ENCODE assay signal across 8 cellular contexts in genomic region chr9:93132287-93132927, GRCh38. TPM values are rescaled to one million over a fixed set of nuclear protein-coding genes. Genes with fewer than 3 reads are reported as not detected.
DNase-seq lines count a peak whose midpoint lies in the region; ATAC-seq and TF ChIP-seq lines count a peak whose summit lies in the region.

No MANE protein-coding gene starts in this region.

- H3K27me3 ChIP-seq in ACC112 (ENCODE audit: insufficient read depth, low read length) (no peaks in the 10 kb centered on the region), HUES64 (ENCODE audit: insufficient read depth, low read length) (peaks cover 12% of the 10 kb centered on the region), brain microvascular endothelial cell (replicated peaks) (no peaks in the 10 kb centered on the region), stomach smooth muscle (ENCODE audit: control insufficient read depth in 1 of 2, insufficient read depth in 2 of 2, low read length in 2 of 2) (no peaks in the 10 kb centered on the region)

- WGBS in HUES64 = 56% methylated on average over 12 of the region's 12 CpGs

- no peak overlapping the region for H2AFZ ChIP-seq in ACC112 (ENCODE audit: low read length, unreplicated experiment)

- H3K36me3 ChIP-seq in ACC112 (ENCODE audit: insufficient read depth, low read length) (no peaks in the 10 kb centered on the region), HUES64 (ENCODE audit: insufficient read depth, low read length) (no peaks in the 10 kb centered on the region), brain microvascular endothelial cell (replicated peaks) (no peaks in the 10 kb centered on the region), stomach smooth muscle (ENCODE audit: control insufficient read depth in 2 of 2, insufficient read depth in 2 of 2, low read length in 2 of 2) (peaks cover 0 to 4% of the 10 kb centered on the region in 2 donors)

- peak overlapping the region; percentile 87 for H3K27ac ChIP-seq in ACC112 (ENCODE audit: low read depth, low read length)
- H3K27ac ChIP-seq in HUES64 (ENCODE audit: low read depth, low read length) = no peak overlapping the region
- H3K27ac ChIP-seq in brain microvascular endothelial cell = no peak overlapping the region
- peak overlapping the region; percentile 98 for H3K27ac ChIP-seq in stomach smooth muscle (ENCODE audit: low read length)

- in situ Hi-C loops in brain microvascular endothelial cell (cut with HindIII; ENCODE audit: low pct_ligation_motif_present, low sequenced_read_pairs) = no loop called here

- ATAC-seq in left colon (peak; percentile 24), HG02973 (IDR thresholded peaks at IDR 0.05; ENCODE audit: unreplicated experiment) (no peak)

- H3K4me3 ChIP-seq in ACC112 (ENCODE audit: low read depth, low read length) (peak overlapping the region; percentile 98), HUES64 (ENCODE audit: low read length) (peak overlapping the region; percentile 85), brain microvascular endothelial cell (ENCODE audit: low read depth, low read length) (peak overlapping the region; percentile 73), stomach smooth muscle (ENCODE audit: low read length in 2 of 2) (peak overlapping the region; percentile 57 to 86)

- H3K9ac ChIP-seq in HUES64 (ENCODE audit: low read depth, low read length) (no peak overlapping the region), stomach smooth muscle (ENCODE audit: low read length in 2 of 2) (peak overlapping the region; percentile 78 to 91)

- H3K4me1 ChIP-seq in ACC112 (ENCODE audit: control insufficient read depth, insufficient read depth, low read length, unreplicated experiment) = peaks cover 29% of the 10 kb centered on the region
- H3K4me1 ChIP-seq in HUES64 (ENCODE audit: insufficient read depth, low read length) = peaks cover 8% of the 10 kb centered on the region; the same call in 1 of the 2 replicates
- H3K4me1 ChIP-seq in stomach smooth muscle (ENCODE audit: control insufficient read depth, insufficient read depth, low read length) = peaks cover 78% of the 10 kb centered on the region

- H3K9me3 ChIP-seq in HUES64 (ENCODE audit: insufficient read depth, low read depth, low read length) (no peaks in the 10 kb centered on the region), stomach smooth muscle (ENCODE audit: control insufficient read depth in 2 of 2, low read length in 2 of 2) (no peaks in the 10 kb centered on the region)

- peaks cover 10% of the 10 kb centered on the region for H3K79me2 ChIP-seq in ACC112 (ENCODE audit: control insufficient read depth, insufficient read depth, low read length, unreplicated experiment)

- intact Hi-C loops in left colon (cut with DNase I, micrococcal nuclease) = no loop called here

- TF ChIP-seq CTCF in brain microvascular endothelial cell (IDR thresholded peaks at IDR 0.05; ENCODE audit: low read depth, low read length, missing control alignments) = no peak

- DNase-seq in brain microvascular endothelial cell (no peak), left colon (peak; percentile 58 to 64), Kasumi-1 (lab: John Stamatoyannopoulos, UW) (no peak), NCI-H1105 (lab: John Stamatoyannopoulos, UW) (no peak)

RNA-seq across cellular contexts. Expression of gene NINJ1, which starts 1.6 kb away (rescaled TPM):
- polyA plus RNA-seq in HUES64 (2013, experiment 1 of 2) = 24.9 TPM
- 31.8 TPM for polyA plus RNA-seq in HUES64 (2013, experiment 2 of 2)
- 10 to 100 TPM; 17.7 to 30.8 TPM for total RNA-seq in left colon

RNA-seq across cellular contexts. Expression of gene CARD19, which starts 36.4 kb away (rescaled TPM):
- polyA plus RNA-seq in HUES64 (2013, experiment 1 of 2) = 16.0 TPM
- polyA plus RNA-seq in HUES64 (2013, experiment 2 of 2) = 21.5 TPM
- total RNA-seq in left colon = 10 to 100 TPM; 41.5 to 62.2 TPM

RNA-seq across cellular contexts. Expression of gene WNK2, which starts 51.5 kb away (rescaled TPM):
- 25.4 TPM for polyA plus RNA-seq in HUES64 (2013, experiment 1 of 2)
- polyA plus RNA-seq in HUES64 (2013, experiment 2 of 2) = 30.9 TPM
- total RNA-seq in left colon = 100 to 1,000 TPM; 161 to 279 TPM

Comparison
In these comparisons a context has a peak if more than half of its experiments do, and no peak if none do; other contexts are left out.
1. H3K27ac ChIP-seq: peak in ACC112 (single experiment) and stomach smooth muscle (single experiment); none in HUES64 (single experiment) and brain microvascular endothelial cell (single experiment).
2. DNase-seq: peak in left colon (2 of 2); none in brain microvascular endothelial cell (single experiment), Kasumi-1 (0 of 2) and NCI-H1105 (single experiment).
3. Peak in every context shown above with its lines, with median percentiles within 50 percentile points of each other: H3K4me3 ChIP-seq.